Comparison of ENCODE assay signal across 1 cellular context in genomic region chr19:13151605-13152355, GRCh38.
TF ChIP-seq lines count a peak whose summit lies in the region.

No MANE protein-coding gene starts in this region.

TF ChIP-seq in H1, 55 proteins besides CTCF, POLR2A, EP300 and RAD21:
- TF ChIP-seq BACH1 (IDR thresholded peaks at IDR 0.05; ENCODE audit: low read length): no peak; the same call in 1 of the 2 replicates
- TF ChIP-seq TAF7 (optimal IDR thresholded peaks at IDR 0.05; ENCODE audit: borderline replicate concordance, low read depth, low read length): peak; percentile 84
- 0 out of 2 replicates have a peak, but pooled peaks have one; percentile 31 for TF ChIP-seq RBBP5 (IDR thresholded peaks at IDR 0.05; ENCODE audit: borderline replicate concordance, low read depth, low read length)
- TF ChIP-seq EZH2 (IDR thresholded peaks at IDR 0.05; ENCODE audit: low read depth, low read length, severe bottlenecking): no peak
- TF ChIP-seq SIN3A (conservative IDR thresholded peaks at IDR 0.05 in 1 of 2, IDR thresholded peaks at IDR 0.05 in 1 of 2; ENCODE audit: low read depth in 1 of 2, low read length in 2 of 2): peak; percentile 44 to 55; a peak in 2 of 4 replicates
- TF ChIP-seq POU5F1 (IDR thresholded peaks at IDR 0.05; ENCODE audit: low read depth, low read length): no peak
- TF ChIP-seq SP2 (IDR thresholded peaks at IDR 0.05; ENCODE audit: low read length): no peak
- peak; percentile 84 for TF ChIP-seq TBP (IDR thresholded peaks at IDR 0.05; ENCODE audit: low read depth, low read length)
- TF ChIP-seq, protein P1, sequence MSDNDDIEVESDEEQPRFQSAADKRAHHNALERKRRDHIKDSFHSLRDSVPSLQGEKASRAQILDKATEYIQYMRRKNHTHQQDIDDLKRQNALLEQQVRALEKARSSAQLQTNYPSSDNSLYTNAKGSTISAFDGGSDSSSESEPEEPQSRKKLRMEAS (IDR thresholded peaks at IDR 0.05): peak; percentile 92
- no peak for TF ChIP-seq ZNF274 (IDR thresholded peaks at IDR 0.05; ENCODE audit: borderline replicate concordance, extremely low read depth, low read length)
- TF ChIP-seq SIRT6 (IDR thresholded peaks at IDR 0.05; ENCODE audit: low read length): no peak
- TF ChIP-seq EGR1 (IDR thresholded peaks at IDR 0.05; ENCODE audit: borderline replicate concordance, low read depth, low read length): peak; percentile 76; the same call in 1 of the 2 replicates
- TF ChIP-seq SP4 (IDR thresholded peaks at IDR 0.05; ENCODE audit: low read length): no peak; the same call in 1 of the 2 replicates
- TF ChIP-seq TCF12 (IDR thresholded peaks at IDR 0.05; ENCODE audit: low read depth, low read length): no peak
- no peak for TF ChIP-seq BRCA1 (IDR thresholded peaks at IDR 0.05; ENCODE audit: low read depth, low read length)
- TF ChIP-seq KDM5A (IDR thresholded peaks at IDR 0.05; ENCODE audit: low read length): no peak
- TF ChIP-seq SRF (IDR thresholded peaks at IDR 0.05; ENCODE audit: low read depth, low read length): peak; percentile 98
- TF ChIP-seq GABPA (IDR thresholded peaks at IDR 0.05; ENCODE audit: borderline replicate concordance, insufficient read depth, low read length): no peak
- no peak for TF ChIP-seq CBX8 (IDR thresholded peaks at IDR 0.05; ENCODE audit: borderline replicate concordance, low read depth, low read length)
- TF ChIP-seq, protein P2, sequence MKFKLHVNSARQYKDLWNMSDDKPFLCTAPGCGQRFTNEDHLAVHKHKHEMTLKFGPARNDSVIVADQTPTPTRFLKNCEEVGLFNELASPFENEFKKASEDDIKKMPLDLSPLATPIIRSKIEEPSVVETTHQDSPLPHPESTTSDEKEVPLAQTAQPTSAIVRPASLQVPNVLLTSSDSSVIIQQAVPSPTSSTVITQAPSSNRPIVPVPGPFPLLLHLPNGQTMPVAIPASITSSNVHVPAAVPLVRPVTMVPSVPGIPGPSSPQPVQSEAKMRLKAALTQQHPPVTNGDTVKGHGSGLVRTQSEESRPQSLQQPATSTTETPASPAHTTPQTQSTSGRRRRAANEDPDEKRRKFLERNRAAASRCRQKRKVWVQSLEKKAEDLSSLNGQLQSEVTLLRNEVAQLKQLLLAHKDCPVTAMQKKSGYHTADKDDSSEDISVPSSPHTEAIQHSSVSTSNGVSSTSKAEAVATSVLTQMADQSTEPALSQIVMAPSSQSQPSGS (IDR thresholded peaks at IDR 0.05; ENCODE audit: low read length): peak; percentile 12; the same call in 1 of the 2 replicates
- no peak for TF ChIP-seq KDM4A (IDR thresholded peaks at IDR 0.05; ENCODE audit: low read depth, low read length, severe bottlenecking)
- TF ChIP-seq CTBP2 (IDR thresholded peaks at IDR 0.05; ENCODE audit: borderline replicate concordance, insufficient read depth, insufficient read length, low read length): no peak
- TF ChIP-seq USF2 (IDR thresholded peaks at IDR 0.05; ENCODE audit: low read length): 0 out of 2 replicates have a peak, but pooled peaks have one; percentile 44
- peak; percentile 29; the same call in 1 of the 2 replicates for TF ChIP-seq CREB1 (IDR thresholded peaks at IDR 0.05)
- TF ChIP-seq FOSL1 (IDR thresholded peaks at IDR 0.05; ENCODE audit: insufficient read depth, low read depth, low read length): no peak
- TF ChIP-seq TEAD4 (IDR thresholded peaks at IDR 0.05; ENCODE audit: low read depth, low read length): peak; percentile 97
- peak; percentile 86 for TF ChIP-seq TAF1 (IDR thresholded peaks at IDR 0.05; ENCODE audit: low read depth, low read length)
- TF ChIP-seq GTF2F1 (IDR thresholded peaks at IDR 0.05; ENCODE audit: borderline replicate concordance, low read depth, low read length): peak; percentile 76; the same call in 1 of the 2 replicates
- TF ChIP-seq, protein P3, sequence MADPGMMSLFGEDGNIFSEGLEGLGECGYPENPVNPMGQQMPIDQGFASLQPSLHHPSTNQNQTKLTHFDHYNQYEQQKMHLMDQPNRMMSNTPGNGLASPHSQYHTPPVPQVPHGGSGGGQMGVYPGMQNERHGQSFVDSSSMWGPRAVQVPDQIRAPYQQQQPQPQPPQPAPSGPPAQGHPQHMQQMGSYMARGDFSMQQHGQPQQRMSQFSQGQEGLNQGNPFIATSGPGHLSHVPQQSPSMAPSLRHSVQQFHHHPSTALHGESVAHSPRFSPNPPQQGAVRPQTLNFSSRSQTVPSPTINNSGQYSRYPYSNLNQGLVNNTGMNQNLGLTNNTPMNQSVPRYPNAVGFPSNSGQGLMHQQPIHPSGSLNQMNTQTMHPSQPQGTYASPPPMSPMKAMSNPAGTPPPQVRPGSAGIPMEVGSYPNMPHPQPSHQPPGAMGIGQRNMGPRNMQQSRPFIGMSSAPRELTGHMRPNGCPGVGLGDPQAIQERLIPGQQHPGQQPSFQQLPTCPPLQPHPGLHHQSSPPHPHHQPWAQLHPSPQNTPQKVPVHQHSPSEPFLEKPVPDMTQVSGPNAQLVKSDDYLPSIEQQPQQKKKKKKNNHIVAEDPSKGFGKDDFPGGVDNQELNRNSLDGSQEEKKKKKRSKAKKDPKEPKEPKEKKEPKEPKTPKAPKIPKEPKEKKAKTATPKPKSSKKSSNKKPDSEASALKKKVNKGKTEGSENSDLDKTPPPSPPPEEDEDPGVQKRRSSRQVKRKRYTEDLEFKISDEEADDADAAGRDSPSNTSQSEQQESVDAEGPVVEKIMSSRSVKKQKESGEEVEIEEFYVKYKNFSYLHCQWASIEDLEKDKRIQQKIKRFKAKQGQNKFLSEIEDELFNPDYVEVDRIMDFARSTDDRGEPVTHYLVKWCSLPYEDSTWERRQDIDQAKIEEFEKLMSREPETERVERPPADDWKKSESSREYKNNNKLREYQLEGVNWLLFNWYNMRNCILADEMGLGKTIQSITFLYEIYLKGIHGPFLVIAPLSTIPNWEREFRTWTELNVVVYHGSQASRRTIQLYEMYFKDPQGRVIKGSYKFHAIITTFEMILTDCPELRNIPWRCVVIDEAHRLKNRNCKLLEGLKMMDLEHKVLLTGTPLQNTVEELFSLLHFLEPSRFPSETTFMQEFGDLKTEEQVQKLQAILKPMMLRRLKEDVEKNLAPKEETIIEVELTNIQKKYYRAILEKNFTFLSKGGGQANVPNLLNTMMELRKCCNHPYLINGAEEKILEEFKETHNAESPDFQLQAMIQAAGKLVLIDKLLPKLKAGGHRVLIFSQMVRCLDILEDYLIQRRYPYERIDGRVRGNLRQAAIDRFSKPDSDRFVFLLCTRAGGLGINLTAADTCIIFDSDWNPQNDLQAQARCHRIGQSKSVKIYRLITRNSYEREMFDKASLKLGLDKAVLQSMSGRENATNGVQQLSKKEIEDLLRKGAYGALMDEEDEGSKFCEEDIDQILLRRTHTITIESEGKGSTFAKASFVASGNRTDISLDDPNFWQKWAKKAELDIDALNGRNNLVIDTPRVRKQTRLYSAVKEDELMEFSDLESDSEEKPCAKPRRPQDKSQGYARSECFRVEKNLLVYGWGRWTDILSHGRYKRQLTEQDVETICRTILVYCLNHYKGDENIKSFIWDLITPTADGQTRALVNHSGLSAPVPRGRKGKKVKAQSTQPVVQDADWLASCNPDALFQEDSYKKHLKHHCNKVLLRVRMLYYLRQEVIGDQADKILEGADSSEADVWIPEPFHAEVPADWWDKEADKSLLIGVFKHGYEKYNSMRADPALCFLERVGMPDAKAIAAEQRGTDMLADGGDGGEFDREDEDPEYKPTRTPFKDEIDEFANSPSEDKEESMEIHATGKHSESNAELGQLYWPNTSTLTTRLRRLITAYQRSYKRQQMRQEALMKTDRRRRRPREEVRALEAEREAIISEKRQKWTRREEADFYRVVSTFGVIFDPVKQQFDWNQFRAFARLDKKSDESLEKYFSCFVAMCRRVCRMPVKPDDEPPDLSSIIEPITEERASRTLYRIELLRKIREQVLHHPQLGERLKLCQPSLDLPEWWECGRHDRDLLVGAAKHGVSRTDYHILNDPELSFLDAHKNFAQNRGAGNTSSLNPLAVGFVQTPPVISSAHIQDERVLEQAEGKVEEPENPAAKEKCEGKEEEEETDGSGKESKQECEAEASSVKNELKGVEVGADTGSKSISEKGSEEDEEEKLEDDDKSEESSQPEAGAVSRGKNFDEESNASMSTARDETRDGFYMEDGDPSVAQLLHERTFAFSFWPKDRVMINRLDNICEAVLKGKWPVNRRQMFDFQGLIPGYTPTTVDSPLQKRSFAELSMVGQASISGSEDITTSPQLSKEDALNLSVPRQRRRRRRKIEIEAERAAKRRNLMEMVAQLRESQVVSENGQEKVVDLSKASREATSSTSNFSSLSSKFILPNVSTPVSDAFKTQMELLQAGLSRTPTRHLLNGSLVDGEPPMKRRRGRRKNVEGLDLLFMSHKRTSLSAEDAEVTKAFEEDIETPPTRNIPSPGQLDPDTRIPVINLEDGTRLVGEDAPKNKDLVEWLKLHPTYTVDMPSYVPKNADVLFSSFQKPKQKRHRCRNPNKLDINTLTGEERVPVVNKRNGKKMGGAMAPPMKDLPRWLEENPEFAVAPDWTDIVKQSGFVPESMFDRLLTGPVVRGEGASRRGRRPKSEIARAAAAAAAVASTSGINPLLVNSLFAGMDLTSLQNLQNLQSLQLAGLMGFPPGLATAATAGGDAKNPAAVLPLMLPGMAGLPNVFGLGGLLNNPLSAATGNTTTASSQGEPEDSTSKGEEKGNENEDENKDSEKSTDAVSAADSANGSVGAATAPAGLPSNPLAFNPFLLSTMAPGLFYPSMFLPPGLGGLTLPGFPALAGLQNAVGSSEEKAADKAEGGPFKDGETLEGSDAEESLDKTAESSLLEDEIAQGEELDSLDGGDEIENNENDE (IDR thresholded peaks at IDR 0.05; ENCODE audit: insufficient replicate concordance, low read length): no peak
- TF ChIP-seq NRF1 (IDR thresholded peaks at IDR 0.05; ENCODE audit: low read depth, low read length): no peak
- no peak for TF ChIP-seq JUN (IDR thresholded peaks at IDR 0.05; ENCODE audit: low read depth, low read length)
- no peak for TF ChIP-seq CBX5 (IDR thresholded peaks at IDR 0.05; ENCODE audit: low read depth, low read length)
- TF ChIP-seq, protein P4, sequence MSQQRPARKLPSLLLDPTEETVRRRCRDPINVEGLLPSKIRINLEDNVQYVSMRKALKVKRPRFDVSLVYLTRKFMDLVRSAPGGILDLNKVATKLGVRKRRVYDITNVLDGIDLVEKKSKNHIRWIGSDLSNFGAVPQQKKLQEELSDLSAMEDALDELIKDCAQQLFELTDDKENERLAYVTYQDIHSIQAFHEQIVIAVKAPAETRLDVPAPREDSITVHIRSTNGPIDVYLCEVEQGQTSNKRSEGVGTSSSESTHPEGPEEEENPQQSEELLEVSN (IDR thresholded peaks at IDR 0.05): peak; percentile 51; the same call in 1 of the 2 replicates
- TF ChIP-seq PHF8 (conservative IDR thresholded peaks at IDR 0.05; ENCODE audit: low read depth, low read length): no peak
- peak; percentile 83 for TF ChIP-seq POLR2AphosphoS5 (IDR thresholded peaks at IDR 0.05; ENCODE audit: low read depth, low read length)
TF ChIP-seq in H1: peak in this region for 15.
